Comparison of ENCODE assay signal across 8 cellular contexts in genomic region chr17:60524463-60525346, GRCh38.
DNase-seq lines count a peak whose midpoint lies in the region; ATAC-seq and TF ChIP-seq lines count a peak whose summit lies in the region.

No MANE protein-coding gene starts in this region.

- TF ChIP-seq CTCF in 22Rv1 (IDR thresholded peaks at IDR 0.05) = no peak
- TF ChIP-seq CTCF in GM12864 (IDR thresholded peaks at IDR 0.05; ENCODE audit: low read depth, low read length, missing control alignments) = no peak
- TF ChIP-seq CTCF in WERI-Rb-1 (IDR thresholded peaks at IDR 0.05; ENCODE audit: low read depth, low read length) = no peak

- DNase-seq in GM12864 (ENCODE audit: low read depth) (no peak), WERI-Rb-1 (no peak), glomerular visceral epithelial cell (ENCODE audit: extremely low spot score) (peak; percentile 27), retina (peak; percentile 24), ecto neural progenitor cell (ENCODE audit: low spot score) (no peak), NCI-H446 (lab: John Stamatoyannopoulos, UW) (no peak)

- H3K4me3 ChIP-seq in GM12864 (ENCODE audit: low read depth, low read length) (peak overlapping the region; percentile 79), WERI-Rb-1 (ENCODE audit: low read depth, low read length) (peak overlapping the region; percentile 95)

- peaks cover 24% of the 10 kb centered on the region for H3K36me3 ChIP-seq in WERI-Rb-1

- H3K27me3 ChIP-seq in WERI-Rb-1 (ENCODE audit: insufficient read depth, low read depth, severe bottlenecking) = no peaks in the 10 kb centered on the region

- H3K27ac ChIP-seq in 22Rv1 = peak overlapping the region; percentile 95
- peak overlapping the region; percentile 94 for H3K27ac ChIP-seq in WERI-Rb-1

- no peak for ATAC-seq in GM21381 (IDR thresholded peaks at IDR 0.05; ENCODE audit: unreplicated experiment)

- H3K9me3 ChIP-seq in WERI-Rb-1 (ENCODE audit: severe bottlenecking) = no peaks in the 10 kb centered on the region

Comparison
In these comparisons a context has a peak if more than half of its experiments do, and no peak if none do; other contexts are left out.
1. DNase-seq: peak in glomerular visceral epithelial cell (single experiment) and retina (single experiment); none in GM12864 (single experiment), WERI-Rb-1 (single experiment), ecto neural progenitor cell (single experiment) and NCI-H446 (0 of 2).